ENCODE assay signal across 16 cellular contexts in the genomic region with DNA sequence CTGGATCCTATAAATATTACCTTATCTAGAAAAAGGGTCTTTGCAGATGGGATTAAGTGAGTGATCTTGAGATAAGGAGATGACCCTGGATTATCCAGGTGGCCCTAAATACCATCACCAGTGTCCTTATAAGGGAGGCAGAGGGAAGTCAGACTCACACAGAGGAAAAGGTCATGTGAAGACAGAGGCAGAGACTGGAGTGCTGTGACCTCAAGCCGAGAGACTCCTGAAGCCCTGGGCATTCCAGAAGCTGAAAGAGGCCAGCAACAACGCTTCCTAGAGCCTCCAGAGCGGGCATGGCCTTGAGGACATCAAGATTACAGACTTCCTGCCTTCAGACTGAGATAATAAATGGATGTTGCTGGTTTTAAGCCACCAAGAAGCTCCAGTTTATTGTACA.
A peak's percentile ranks its signal among the peaks of the same experiment; 100 is the strongest.
DNase-seq lines count a peak whose midpoint lies in the region; ATAC-seq and TF ChIP-seq lines count a peak whose summit lies in the region.
"Had no signal": no experiment of that assay in that cellular context is flagged by ENCODE, and none has a peak within 500 bp of the region (broad histone marks: within the 10 kb centered on the region; RNA-seq: fewer than 3 reads in every experiment).

No MANE protein-coding gene starts in this region.

- no peak for TF ChIP-seq RAD21 in IMR-90 (IDR thresholded peaks at IDR 0.05; ENCODE audit: low read length)

- no peaks in the 10 kb centered on the region for H3K9me1 ChIP-seq in IMR-90 (ENCODE audit: insufficient read depth, low read length)

- H3K79me2 ChIP-seq in mesendoderm (ENCODE audit: control insufficient read depth, insufficient read depth, low read length) = no peaks in the 10 kb centered on the region

- H3K27me3 ChIP-seq in Caco-2 (replicated peaks; ENCODE audit: control insufficient read depth, insufficient read depth, low read length) = no peaks in the 10 kb centered on the region
- H3K27me3 ChIP-seq in IMR-90 (ENCODE audit: control insufficient read depth, insufficient read depth, low read length) = no peaks in the 10 kb centered on the region
- no peaks in the 10 kb centered on the region for H3K27me3 ChIP-seq in adrenal gland
- no peaks in the 10 kb centered on the region for H3K27me3 ChIP-seq in mesendoderm (ENCODE audit: insufficient read depth, low read length, poor library complexity)
- H3K27me3 ChIP-seq: BLaER1 treated with 17β-estradiol and CSF1 and Interleukin-3, amounts not matched to agents 10 nM and 100 nM had no signal

- H3K4ac ChIP-seq in IMR-90 (ENCODE audit: low read depth, low read length) (no peak overlapping the region), mesendoderm (ENCODE audit: low read depth, low read length) (no peak overlapping the region)

- BruUV-seq in Caco-2 (replicated peaks; lab: Mats Ljungman, UMichigan) (no TSS peak), IMR-90 (replicated peaks; lab: Mats Ljungman, UMichigan) (no TSS peak)

- no peaks in the 10 kb centered on the region for H4K20me1 ChIP-seq in IMR-90 (ENCODE audit: insufficient read depth, low read length)
- H4K20me1 ChIP-seq: BLaER1 treated with 17β-estradiol and CSF1 and Interleukin-3, amounts not matched to agents 10 nM and 100 nM had no signal

- no peaks in the 10 kb centered on the region for H3K9me3 Mint-ChIP-seq in Caco-2 (ENCODE audit: unreplicated experiment)
- H3K9me3 Mint-ChIP-seq in effector memory CD8-positive, alpha-beta T cell = no peaks in the 10 kb centered on the region
- H3K9me3 Mint-ChIP-seq: H9 had no signal

- H3K56ac ChIP-seq in IMR-90 (ENCODE audit: extremely low read depth, insufficient read depth, low read length) (no peak overlapping the region), mesendoderm (ENCODE audit: low read length) (peak overlapping the region; percentile 30)

- peak; percentile 56 to 79 for DNase-seq in Caco-2
- DNase-seq in IMR-90 = no peak
- DNase-seq in adrenal gland = peak in 6 of 7 donors; percentile 55 to 84 (median 70)
- DNase-seq in mesendoderm = peak; percentile 81
- DNase-seq in foreskin fibroblast = no peak
- DNase-seq in effector memory CD8-positive, alpha-beta T cell = no peak
- no peak for DNase-seq in DMS53 treated with DMSO at 0.1 percent for 48 hours (lab: John Stamatoyannopoulos, UW; ENCODE audit: unreplicated experiment)
- DNase-seq: ACHN; Calu3; CD4-positive, CD25-positive, alpha-beta regulatory T cell; DMS 273 treated with DMSO at 0.1 percent for 48 hours; DMS79; GM23248; H9 had no signal

- H2AK5ac ChIP-seq in IMR-90 (ENCODE audit: low read depth, low read length) (no peak overlapping the region), mesendoderm (ENCODE audit: low read length) (no peak overlapping the region)

- H3K9me3 ChIP-seq in Caco-2 (no peaks in the 10 kb centered on the region), IMR-90 (ENCODE audit: control insufficient read depth, insufficient read depth, low read length) (no peaks in the 10 kb centered on the region), adrenal gland (replicated peaks in 1 of 3) (no peaks in the 10 kb centered on the region)
- H3K9me3 ChIP-seq: BLaER1 treated with 17β-estradiol and CSF1 and Interleukin-3, amounts not matched to agents 10 nM and 100 nM had no signal

- intact Hi-C loops in Caco-2 (cut with micrococcal nuclease; ENCODE audit: unreplicated experiment) (loop anchor here (1.0 to 5.0 kb wide), 3 partner anchors 75 to 359 kb away; no protein-coding TSS in a partner anchor), IMR-90 (cut with micrococcal nuclease) (no loop called here), adrenal gland (cut with DNase I) (no loop called here)

- H3K14ac ChIP-seq in IMR-90 (replicated peaks; ENCODE audit: low read depth, low read length) = 0 out of 2 replicates have a peak overlapping the region, but pooled peaks have one; percentile 8

- H3K27ac Mint-ChIP-seq in Caco-2 (ENCODE audit: unreplicated experiment) = peak overlapping the region; percentile 35
- no peak overlapping the region for H3K27ac Mint-ChIP-seq in effector memory CD8-positive, alpha-beta T cell
- H3K27ac Mint-ChIP-seq: CD4-positive, CD25-positive, alpha-beta regulatory T cell; H9 had no signal

- H4K8ac ChIP-seq in IMR-90 (ENCODE audit: low read depth in 2 of 2, low read length in 2 of 2) (no peak overlapping the region), mesendoderm (ENCODE audit: low read depth, low read length) (no peak overlapping the region)

- H2BK15ac ChIP-seq in IMR-90 (ENCODE audit: low read depth, low read length) (no peak overlapping the region), mesendoderm (replicated peaks; ENCODE audit: low read depth) (no peak overlapping the region)

- H2AK9ac ChIP-seq in IMR-90 (replicated peaks; ENCODE audit: low read depth, low read length, poor library complexity) = no peak overlapping the region

- H3K4me1 ChIP-seq in Caco-2 (no peaks in the 10 kb centered on the region), IMR-90 (ENCODE audit: control insufficient read depth, insufficient read depth, low read length) (no peaks in the 10 kb centered on the region), adrenal gland (replicated peaks in 1 of 2) (peaks cover 0 to 6% of the 10 kb centered on the region in 2 donors), mesendoderm (ENCODE audit: control insufficient read depth, low read depth, low read length) (peaks cover 4% of the 10 kb centered on the region)
- H3K4me1 ChIP-seq: BLaER1 treated with 17β-estradiol and CSF1 and Interleukin-3, amounts not matched to agents 10 nM and 100 nM had no signal

- H3K23ac ChIP-seq in IMR-90 (ENCODE audit: low read depth, low read length) = no peak overlapping the region
- no peak overlapping the region for H3K23ac ChIP-seq in mesendoderm (ENCODE audit: low read length)

- H2BK20ac ChIP-seq in IMR-90 (ENCODE audit: low read depth, low read length) = no peak overlapping the region

- H3K36me3 Mint-ChIP-seq in Caco-2 (ENCODE audit: insufficient read depth, unreplicated experiment) = peaks cover 9% of the 10 kb centered on the region
- H3K36me3 Mint-ChIP-seq in effector memory CD8-positive, alpha-beta T cell (ENCODE audit: insufficient read depth) = no peaks in the 10 kb centered on the region
- H3K36me3 Mint-ChIP-seq: CD4-positive, CD25-positive, alpha-beta regulatory T cell had no signal

- dilution Hi-C loops in IMR-90 (cut with HindIII; ENCODE audit: low sequenced_read_pairs, unreplicated experiment) = no loop called here

- H3K9ac ChIP-seq in IMR-90 (ENCODE audit: low read depth, low read length) (no peak overlapping the region), mesendoderm (ENCODE audit: low read length) (no peak overlapping the region)
- H3K9ac ChIP-seq: BLaER1 treated with 17β-estradiol and CSF1 and Interleukin-3, amounts not matched to agents 10 nM and 100 nM; GM23248 had no signal

- no peak overlapping the region for H3K27ac ChIP-seq in IMR-90 (ENCODE audit: insufficient read depth, low read length)
- no peak overlapping the region for H3K27ac ChIP-seq in adrenal gland
- H3K27ac ChIP-seq in mesendoderm (ENCODE audit: low read depth, low read length) = no peak overlapping the region
- H3K27ac ChIP-seq: BLaER1 treated with 17β-estradiol and CSF1 and Interleukin-3, amounts not matched to agents 10 nM and 100 nM; GM23248 had no signal

- H3K18ac ChIP-seq in IMR-90 (ENCODE audit: low read depth, low read length) (no peak overlapping the region), mesendoderm (ENCODE audit: low read length) (no peak overlapping the region)

- H4K91ac ChIP-seq in IMR-90 (ENCODE audit: insufficient read depth, low read depth, low read length) = no peak overlapping the region

- H2BK5ac ChIP-seq in IMR-90 (ENCODE audit: low read depth, low read length, poor library complexity, severe bottlenecking) (no peak overlapping the region), mesendoderm (ENCODE audit: low read length) (no peak overlapping the region)

- CTCF ChIA-PET in Caco-2 (lab: Charles Lee) (no interaction called here), IMR-90 (lab: Yijun Ruan, JAX) (no interaction called here)

- H3K79me1 ChIP-seq in IMR-90 (ENCODE audit: low read depth in 1 of 2, low read length in 2 of 2) (no peaks in the 10 kb centered on the region), mesendoderm (ENCODE audit: low read length) (no peaks in the 10 kb centered on the region)

- H3K36me3 ChIP-seq in Caco-2 (ENCODE audit: control insufficient read depth, insufficient read depth, low read length) = no peaks in the 10 kb centered on the region
- H3K36me3 ChIP-seq in IMR-90 (ENCODE audit: control insufficient read depth, insufficient read depth, low read length) = no peaks in the 10 kb centered on the region
- no peaks in the 10 kb centered on the region for H3K36me3 ChIP-seq in adrenal gland (replicated peaks in 1 of 2)
- H3K36me3 ChIP-seq in mesendoderm (ENCODE audit: control insufficient read depth, insufficient read depth, low read length) = no peaks in the 10 kb centered on the region
- H3K36me3 ChIP-seq: BLaER1 treated with 17β-estradiol and CSF1 and Interleukin-3, amounts not matched to agents 10 nM and 100 nM had no signal

- no peak for TF ChIP-seq POLR2A in IMR-90 (IDR thresholded peaks at IDR 0.05; ENCODE audit: low read depth, low read length)
- TF ChIP-seq POLR2A in adrenal gland (IDR thresholded peaks at IDR 0.05) = no peak

- no peak overlapping the region for H3K4me3 Mint-ChIP-seq in Caco-2 (ENCODE audit: unreplicated experiment)
- no peak overlapping the region for H3K4me3 Mint-ChIP-seq in effector memory CD8-positive, alpha-beta T cell
- H3K4me3 Mint-ChIP-seq: CD4-positive, CD25-positive, alpha-beta regulatory T cell; H9 had no signal

- ATAC-seq in IMR-90 (ENCODE audit: low read depth) (no peak), GM18873 (IDR thresholded peaks at IDR 0.05; ENCODE audit: low FRiP score, unreplicated experiment) (no peak)
- no peak for ATAC-seq in effector memory CD8-positive, alpha-beta T cell (replicated peaks)

- no peak overlapping the region for H3K4me2 ChIP-seq in IMR-90 (ENCODE audit: low read depth, low read length)
- H3K4me2 ChIP-seq in mesendoderm (ENCODE audit: low read length) = no peak overlapping the region
- H3K4me2 ChIP-seq: BLaER1 treated with 17β-estradiol and CSF1 and Interleukin-3, amounts not matched to agents 10 nM and 100 nM had no signal

- H2AFZ ChIP-seq in IMR-90 (replicated peaks; ENCODE audit: low read length, poor library complexity) = peak overlapping the region; percentile 8
- H2AFZ ChIP-seq: GM23248 had no signal

- WGBS in IMR-90 (ENCODE audit: extremely low coverage in 2 of 2, insufficient read length in 1 of 2), 2 experiments = 12% methylated on average over 3 of the region's 3 CpGs; no CpG with 5 or more reads in 1 of the 2 experiments
- WGBS in adrenal gland, 4 donors = 7 to 27% (median 19%) methylated on average over 1 to 3 of the region's 3 CpGs
- WGBS in mesendoderm (ENCODE audit: extremely low coverage, insufficient coverage, low lambda C conversion rate) = no CpG with 5 or more reads among the region's 3 CpGs

- H3K4me3 ChIP-seq in Caco-2 (ENCODE audit: low read depth, low read length) (no peak overlapping the region), IMR-90 (ENCODE audit: insufficient read depth, low read depth, low read length) (no peak overlapping the region), adrenal gland (no peak overlapping the region), mesendoderm (ENCODE audit: low read length) (no peak overlapping the region), foreskin fibroblast (ENCODE audit: low read depth in 1 of 2, low read length in 2 of 2) (no peak overlapping the region)
- H3K4me3 ChIP-seq: BLaER1 treated with 17β-estradiol and CSF1 and Interleukin-3, amounts not matched to agents 10 nM and 100 nM; GM23248 had no signal

- POLR2A ChIA-PET in Caco-2 (lab: Charles Lee) = no interaction called here
- POLR2A ChIA-PET in IMR-90 (lab: Charles Lee; ENCODE audit: unreplicated experiment) = no interaction called here

- in situ Hi-C loops in IMR-90 (cut with MboI; ENCODE audit: low sequenced_read_pairs) = no loop called here

- no peak overlapping the region for H4K5ac ChIP-seq in IMR-90 (ENCODE audit: low read depth, low read length)
- no peak overlapping the region for H4K5ac ChIP-seq in mesendoderm (ENCODE audit: low read length)

- no peaks in the 10 kb centered on the region for H3K27me3 Mint-ChIP-seq in Caco-2 (ENCODE audit: insufficient read depth, unreplicated experiment)
- H3K27me3 Mint-ChIP-seq in effector memory CD8-positive, alpha-beta T cell = no peaks in the 10 kb centered on the region

- TF ChIP-seq CTCF in Caco-2 (IDR thresholded peaks at IDR 0.05; ENCODE audit: insufficient read depth in 1 of 2, low read depth in 1 of 2, low read length in 1 of 2, severe bottlenecking in 1 of 2, unreplicated experiment in 1 of 2) (no peak), IMR-90 (conservative IDR thresholded peaks at IDR 0.05; ENCODE audit: low read depth, low read length) (no peak), adrenal gland (IDR thresholded peaks at IDR 0.05) (no peak), foreskin fibroblast (IDR thresholded peaks at IDR 0.05; ENCODE audit: low read depth, low read length) (no peak)

- H3K4me1 Mint-ChIP-seq in Caco-2 (ENCODE audit: low read depth, unreplicated experiment) = peaks cover 12% of the 10 kb centered on the region
- H3K4me1 Mint-ChIP-seq in effector memory CD8-positive, alpha-beta T cell (ENCODE audit: low read depth in 2 of 2) = no peaks in the 10 kb centered on the region
- H3K4me1 Mint-ChIP-seq: CD4-positive, CD25-positive, alpha-beta regulatory T cell had no signal

- H2BK120ac ChIP-seq in IMR-90 (ENCODE audit: low read depth, low read length) (no peak overlapping the region), mesendoderm (ENCODE audit: low read depth, low read length) (no peak overlapping the region)

Comparison
In these comparisons a context has a peak if more than half of its experiments do, and no peak if none do; other contexts are left out.
1. DNase-seq: peak in Caco-2 (2 of 2), adrenal gland (6 of 7) and mesendoderm (single experiment); none in IMR-90 (single experiment), foreskin fibroblast (0 of 2), effector memory CD8-positive, alpha-beta T cell (0 of 3) and DMS53 treated with DMSO at 0.1 percent for 48 hours (single experiment).